ENCODE assay signal across 13 cellular contexts in genomic region chr20:62202083-62202395, GRCh38. TPM values are rescaled to one million over a fixed set of nuclear protein-coding genes. Genes with fewer than 3 reads are reported as not detected.
DNase-seq lines count a peak whose midpoint lies in the region; ATAC-seq and TF ChIP-seq lines count a peak whose summit lies in the region.
"Had no signal": no experiment of that assay in that cellular context is flagged by ENCODE, and none has a peak within 500 bp of the region (broad histone marks: within the 10 kb centered on the region; RNA-seq: fewer than 3 reads in every experiment).

No MANE protein-coding gene starts in this region.

- ATAC-seq in HG02852 (IDR thresholded peaks at IDR 0.05; ENCODE audit: unreplicated experiment) = peak; percentile 15
- no peak for ATAC-seq in lower lobe of right lung
- ATAC-seq: left colon had no signal

- peak overlapping the region; percentile 97 for H3K27ac ChIP-seq in SJCRH30
- H3K27ac ChIP-seq in lower lobe of right lung = no peak overlapping the region
- H3K27ac ChIP-seq: esophagus squamous epithelium had no signal

- H3K4me1 ChIP-seq in SJCRH30 (peaks cover 45% of the 10 kb centered on the region), lower lobe of right lung (no peaks in the 10 kb centered on the region)
- H3K4me1 ChIP-seq: esophagus squamous epithelium had no signal

- H3K4me3 ChIP-seq in SJCRH30 = peak overlapping the region; percentile 23
- H3K4me3 ChIP-seq in lower lobe of right lung = no peak overlapping the region
- H3K4me3 ChIP-seq: esophagus squamous epithelium had no signal

- DNase-seq in Daoy (ENCODE audit: low read depth) (peak; percentile 47), SJCRH30 (peak; percentile 97 to 98), lower lobe of right lung (peak; percentile 28), GM13977 (ENCODE audit: low spot score) (no peak), AG08395 (ENCODE audit: low spot score) (no peak), SIG-M5 (lab: John Stamatoyannopoulos, UW) (no peak)
- no peak for DNase-seq in stimulated activated CD4-positive, alpha-beta T cell treated with anti-CD3 and anti-CD28 coated beads, Interleukin-2, amount 100 ng/mL, for 48 hours
- DNase-seq: activated effector memory CD4-positive, alpha-beta T cell treated with anti-CD3 and anti-CD28 coated beads, Interleukin-2, amount 50 U/mL, for 16 hours; esophagus squamous epithelium; hippocampal formation; left colon had no signal

- H3K9me3 ChIP-seq in SJCRH30 (replicated peaks) (no peaks in the 10 kb centered on the region), lower lobe of right lung (no peaks in the 10 kb centered on the region)
- H3K9me3 ChIP-seq: esophagus squamous epithelium had no signal

- H3K27me3 ChIP-seq in SJCRH30 (no peaks in the 10 kb centered on the region), lower lobe of right lung (ENCODE audit: low read depth) (no peaks in the 10 kb centered on the region)
- H3K27me3 ChIP-seq: esophagus squamous epithelium had no signal

- in situ Hi-C loops in GM13977 (cut with MboI; ENCODE audit: low pct_unique_long_range_greater_than_20kb, low sequenced_read_pairs, unreplicated experiment) = no loop called here

- H3K36me3 ChIP-seq in SJCRH30 (peaks cover 31% of the 10 kb centered on the region), lower lobe of right lung (peaks cover 67% of the 10 kb centered on the region)

- intact Hi-C loops in lower lobe of right lung (cut with DNase I) = no loop called here

- TF ChIP-seq CTCF in lower lobe of right lung (IDR thresholded peaks at IDR 0.05) = no peak
- no peak for TF ChIP-seq CTCF in GM13977 (IDR thresholded peaks at IDR 0.05; ENCODE audit: extremely low read depth, insufficient read depth, missing control alignments)

RNA-seq across cellular contexts. Expression of gene HRH3, which starts 18.0 kb away (rescaled TPM):
- not detected in 2 replicates for total RNA-seq in Daoy (2014; rRNA removed; shearing (Covaris generic))
- 0.15 TPM in 1 of 2 replicates, not detected in the other for total RNA-seq in SJCRH30 (2014; rRNA removed; shearing (Covaris generic))
- not detected for total RNA-seq in lower lobe of right lung
- total RNA-seq: dermis blood vessel endothelial cell, esophagus squamous epithelium, left colon had no signal

RNA-seq across cellular contexts. Expression of gene MTG2, which starts 19.2 kb away (rescaled TPM):
- total RNA-seq in Daoy (2014; rRNA removed; shearing (Covaris generic)) = 13.3 and 23.0 TPM in 2 replicates
- 63.8 and 66.2 TPM in 2 replicates for total RNA-seq in SJCRH30 (2014; rRNA removed; shearing (Covaris generic))
- total RNA-seq in lower lobe of right lung = 27.1 TPM

RNA-seq across cellular contexts. Expression of gene OSBPL2, which starts 36.3 kb away (rescaled TPM):
- 9.4 and 10.2 TPM in 2 replicates for total RNA-seq in Daoy (2014; rRNA removed; shearing (Covaris generic))
- total RNA-seq in SJCRH30 (2014; rRNA removed; shearing (Covaris generic)) = 36.7 and 40.2 TPM in 2 replicates
- total RNA-seq in lower lobe of right lung = 56.0 TPM

RNA-seq across cellular contexts. Expression of gene SS18L1, which starts 58.5 kb away (rescaled TPM):
- 10.1 and 10.3 TPM in 2 replicates for total RNA-seq in Daoy (2014; rRNA removed; shearing (Covaris generic))
- 57.4 and 68.9 TPM in 2 replicates for total RNA-seq in SJCRH30 (2014; rRNA removed; shearing (Covaris generic))
- 17.8 TPM for total RNA-seq in lower lobe of right lung

RNA-seq across cellular contexts. Expression of gene PSMA7, which starts 58.8 kb away (rescaled TPM):
- total RNA-seq in Daoy (2014; rRNA removed; shearing (Covaris generic)) = 722 and 899 TPM in 2 replicates
- total RNA-seq in SJCRH30 (2014; rRNA removed; shearing (Covaris generic)) = 755 and 774 TPM in 2 replicates
- total RNA-seq in lower lobe of right lung = 223 TPM

Comparison
In these comparisons a context has a peak if more than half of its experiments do, and no peak if none do; other contexts are left out.
1. DNase-seq: peak in Daoy (single experiment), SJCRH30 (2 of 2) and lower lobe of right lung (single experiment); none in stimulated activated CD4-positive, alpha-beta T cell treated with anti-CD3 and anti-CD28 coated beads, Interleukin-2, amount 100 ng/mL, for 48 hours (0 of 2), GM13977 (single experiment), AG08395 (single experiment) and SIG-M5 (single experiment).